ENCODE assay signal across 17 cellular contexts in the genomic region with DNA sequence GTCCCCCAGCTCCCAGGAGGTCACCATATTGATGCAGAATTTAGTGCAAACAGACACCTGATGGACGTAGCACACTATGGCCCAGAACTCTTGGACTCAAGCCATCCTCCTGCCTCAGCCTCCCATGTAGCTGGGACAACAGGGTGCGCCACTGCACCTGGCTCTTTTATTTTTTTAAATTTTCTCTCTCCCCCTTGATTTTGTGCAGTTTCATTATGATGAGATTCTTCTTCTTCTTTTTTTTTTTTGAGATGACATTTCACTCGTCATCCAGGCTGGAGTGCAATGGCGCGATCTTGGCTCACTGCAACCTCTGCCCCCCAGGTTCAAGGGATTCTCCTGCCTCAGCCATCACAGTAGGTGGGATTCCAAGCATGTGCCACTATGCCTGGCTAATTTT.
DNase-seq lines count a peak whose midpoint lies in the region; ATAC-seq and TF ChIP-seq lines count a peak whose summit lies in the region.
"Had no signal": no experiment of that assay in that cellular context is flagged by ENCODE, and none has a peak within 500 bp of the region (broad histone marks: within the 10 kb centered on the region; RNA-seq: fewer than 3 reads in every experiment).

No MANE protein-coding gene starts in this region.

- no peaks in the 10 kb centered on the region for H4K20me1 ChIP-seq in OCI-LY3 (ENCODE audit: insufficient read depth, low read length)

- no peak for ATAC-seq in effector memory CD8-positive, alpha-beta T cell (replicated peaks)
- ATAC-seq in GM21737 (IDR thresholded peaks at IDR 0.05; ENCODE audit: unreplicated experiment), result no peak
- ATAC-seq: GM23338, HCT116 had no signal

- peaks cover 11% of the 10 kb centered on the region for H3K4me1 ChIP-seq in OCI-LY3 (ENCODE audit: low read length)
- no peaks in the 10 kb centered on the region for H3K4me1 ChIP-seq in sigmoid colon
- no peaks in the 10 kb centered on the region for H3K4me1 ChIP-seq in SJCRH30

- peak overlapping the region; percentile 45 for H3K4me2 ChIP-seq in OCI-LY3 (ENCODE audit: low read length)
- H3K4me2 ChIP-seq: GM23338 had no signal

- H3K9ac ChIP-seq in OCI-LY3 (ENCODE audit: low read length), result no peak overlapping the region

- TF ChIP-seq CTCF in OCI-LY3 (IDR thresholded peaks at IDR 0.05; ENCODE audit: low read depth, low read length) (no peak), sigmoid colon (IDR thresholded peaks at IDR 0.05) (no peak)

- H3K27ac ChIP-seq in OCI-LY3 (ENCODE audit: low read length) (no peak overlapping the region), sigmoid colon (no peak overlapping the region), SJCRH30 (no peak overlapping the region)

- H3K9me3 ChIP-seq in OCI-LY3 (ENCODE audit: insufficient read depth, low read length), result no peaks in the 10 kb centered on the region
- no peaks in the 10 kb centered on the region for H3K9me3 ChIP-seq in sigmoid colon
- peaks cover 6% of the 10 kb centered on the region; the same call in 1 of the 2 replicates for H3K9me3 ChIP-seq in SJCRH30 (replicated peaks)

- no peak overlapping the region for H3K4me3 ChIP-seq in OCI-LY3 (ENCODE audit: low read length)
- H3K4me3 ChIP-seq in sigmoid colon, result no peak overlapping the region
- H3K4me3 ChIP-seq in SJCRH30, result no peak overlapping the region
- H3K4me3 ChIP-seq: GM23338 had no signal

- WGBS in sigmoid colon, 2 donors, result 73 to 82% methylated on average over 5 of the region's 5 CpGs

- peaks cover 0 to 3% of the 10 kb centered on the region in 2 donors for H3K4me1 Mint-ChIP-seq in effector memory CD8-positive, alpha-beta T cell (ENCODE audit: low read depth in 2 of 2)
- H3K4me1 Mint-ChIP-seq: GM23338 had no signal

- H3K36me3 ChIP-seq in OCI-LY3 (replicated peaks; ENCODE audit: low read depth, low read length) (no peaks in the 10 kb centered on the region), sigmoid colon (no peaks in the 10 kb centered on the region), SJCRH30 (no peaks in the 10 kb centered on the region)

- H3K27me3 ChIP-seq in OCI-LY3 (ENCODE audit: low read depth, low read length), result no peaks in the 10 kb centered on the region
- H3K27me3 ChIP-seq in sigmoid colon, result no peaks in the 10 kb centered on the region
- H3K27me3 ChIP-seq in SJCRH30, result no peaks in the 10 kb centered on the region; the same call in 1 of the 2 replicates

- no peaks in the 10 kb centered on the region for H3K79me2 ChIP-seq in OCI-LY3 (ENCODE audit: low read length)

- no peak for TF ChIP-seq POLR2A in sigmoid colon (IDR thresholded peaks at IDR 0.05)

- DNase-seq in MV-4-11 (lab: John Stamatoyannopoulos, UW) (peak; percentile 29), sigmoid colon (peak; percentile 2), SJCRH30 (no peak), OCI-M2 (lab: John Stamatoyannopoulos, UW; ENCODE audit: unreplicated experiment) (no peak), cerebellum (ENCODE audit: low spot score) (no peak)
- no peak for DNase-seq in effector memory CD8-positive, alpha-beta T cell
- DNase-seq: C1 segment of cervical spinal cord; Calu3; CD4-positive, alpha-beta memory T cell; COR-L47; DMS153; DND-41; H9 had no signal

- no peak overlapping the region for H3K4me3 Mint-ChIP-seq in effector memory CD8-positive, alpha-beta T cell
- H3K4me3 Mint-ChIP-seq: CD4-positive, alpha-beta memory T cell; GM23338; H9 had no signal

- H3K36me3 Mint-ChIP-seq in effector memory CD8-positive, alpha-beta T cell (ENCODE audit: insufficient read depth), result no peaks in the 10 kb centered on the region
- H3K36me3 Mint-ChIP-seq: CD4-positive, alpha-beta memory T cell had no signal

- no peaks in the 10 kb centered on the region for H3K27me3 Mint-ChIP-seq in effector memory CD8-positive, alpha-beta T cell
- H3K27me3 Mint-ChIP-seq: CD4-positive, alpha-beta memory T cell had no signal

- no peak for TF ChIP-seq EP300 in sigmoid colon (IDR thresholded peaks at IDR 0.05)

- peak overlapping the region; percentile 23 to 60 for H3K27ac Mint-ChIP-seq in effector memory CD8-positive, alpha-beta T cell
- H3K27ac Mint-ChIP-seq: CD4-positive, alpha-beta memory T cell; GM23338; H9 had no signal

- no peak overlapping the region for H2AFZ ChIP-seq in OCI-LY3 (ENCODE audit: low read depth, low read length)
- H2AFZ ChIP-seq: GM23338 had no signal

- H3K9me3 Mint-ChIP-seq in effector memory CD8-positive, alpha-beta T cell, result no peaks in the 10 kb centered on the region

- intact Hi-C loops in sigmoid colon (cut with DNase I), result no loop called here

Comparison
In these comparisons a context has a peak if more than half of its experiments do, and no peak if none do; other contexts are left out.
1. DNase-seq: peak in MV-4-11 (single experiment) and sigmoid colon (single experiment); none in effector memory CD8-positive, alpha-beta T cell (0 of 3), SJCRH30 (0 of 2), OCI-M2 (single experiment) and cerebellum (single experiment).